In the genomic region with DNA sequence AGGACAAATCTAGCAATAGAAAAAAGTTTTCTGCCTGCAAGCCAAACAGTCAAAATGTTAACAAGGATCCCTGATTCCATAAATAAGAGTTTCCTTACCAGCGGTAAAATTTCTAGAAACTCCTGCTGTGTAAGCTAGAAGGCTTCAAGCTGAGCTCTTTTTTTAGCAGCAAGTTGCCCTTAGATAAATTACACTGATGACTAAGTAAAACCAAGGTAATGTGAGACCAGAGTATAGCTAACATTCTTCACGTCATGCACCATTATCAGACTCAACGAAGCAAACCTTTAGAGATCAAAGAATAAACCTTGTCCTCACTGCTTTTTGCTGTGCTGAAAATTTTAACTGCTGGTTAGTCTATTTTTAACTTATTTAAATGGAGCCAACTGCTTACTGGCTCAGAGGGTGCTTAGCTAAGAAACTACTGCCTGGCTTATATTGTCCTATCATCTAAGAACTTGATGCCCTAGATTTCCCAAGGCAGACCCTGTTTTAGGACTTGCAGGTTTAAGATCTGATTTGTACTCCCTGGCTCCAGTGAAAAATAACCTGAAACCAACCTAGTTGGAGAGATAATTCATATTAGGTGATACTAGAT, we compare ENCODE assay signal across 21 cellular contexts.
DNase-seq lines count a peak whose midpoint lies in the region; FAIRE-seq lines count a peak whose summit lies in the region.
"Had no signal": no experiment of that assay in that cellular context is flagged by ENCODE, and none has a peak within 500 bp of the region (broad histone marks: within the 10 kb centered on the region; RNA-seq: fewer than 3 reads in every experiment).

No MANE protein-coding gene starts in this region.

- no peaks in the 10 kb centered on the region for H3K9me3 Mint-ChIP-seq in activated CD4-positive, alpha-beta memory T cell treated with anti-CD3 and anti-CD28 coated beads, Interleukin-2, amount 10 ng/mL, durations not matched to agents 7 days and 5 days
- H3K9me3 Mint-ChIP-seq in immature natural killer cell, result peaks cover 7 to 57% (median 16%) of the 10 kb centered on the region in 6 donors

- no peaks in the 10 kb centered on the region for H3K27me3 Mint-ChIP-seq in activated CD4-positive, alpha-beta memory T cell treated with anti-CD3 and anti-CD28 coated beads, Interleukin-2, amount 10 ng/mL, durations not matched to agents 7 days and 5 days
- peaks cover 0 to 2% (median 0%) of the 10 kb centered on the region in 3 donors for H3K27me3 Mint-ChIP-seq in immature natural killer cell (ENCODE audit: low read depth in 3 of 3)
- H3K27me3 Mint-ChIP-seq: activated naive CD8-positive, alpha-beta T cell treated with anti-CD3 and anti-CD28 coated beads for 36 hours; memory B cell; stimulated activated naive CD8-positive, alpha-beta T cell treated with anti-CD3 and anti-CD28 coated beads, Interleukin-15, Interleukin-2, amounts not matched to agents 100 ng/mL and 50 ng/mL, for 24 hours had no signal

- POLR2A ChIA-PET in activated CD4-positive, alpha-beta memory T cell treated with anti-CD3 and anti-CD28 coated beads, Interleukin-2, amount 10 ng/mL, durations not matched to agents 7 days and 5 days (lab: Charles Lee), result no interaction called here

- FAIRE-seq in GM19239 (lab: Jason Lieb, UNC), result no peak
- FAIRE-seq: GM12892, HepG2, keratinocyte had no signal

- DNase-seq in A172 (ENCODE audit: low spot score) (peak; percentile 23), ELR (ENCODE audit: low read depth) (peak; percentile 9), OCI-M1 (lab: John Stamatoyannopoulos, UW) (peak; percentile 30), kidney glomerular epithelial cell (lab: John Stamatoyannopoulos, UW) (peak; percentile 0), GM19239 (ENCODE audit: insufficient read length, low spot score) (no peak), C1 segment of cervical spinal cord (lab: John Stamatoyannopoulos, UW) (no peak), immature natural killer cell (no peak)
- DNase-seq in activated CD4-positive, alpha-beta memory T cell treated with anti-CD3 and anti-CD28 coated beads, Interleukin-2, amount 10 ng/mL, durations not matched to agents 7 days and 5 days, result no peak
- DNase-seq: activated effector memory CD4-positive, alpha-beta T cell treated with Interleukin-2 at 50 U/mL for 16 hours; activated naive CD8-positive, alpha-beta T cell treated with anti-CD3 and anti-CD28 coated beads for 36 hours; EL; NCI-H1694 treated with DMSO at 0.1 percent for 48 hours; SK-N-SH; uterus had no signal

- no peaks in the 10 kb centered on the region for H3K36me3 Mint-ChIP-seq in activated CD4-positive, alpha-beta memory T cell treated with anti-CD3 and anti-CD28 coated beads, Interleukin-2, amount 10 ng/mL, durations not matched to agents 7 days and 5 days (ENCODE audit: low read depth)
- H3K36me3 Mint-ChIP-seq in immature natural killer cell, result no peaks in the 10 kb centered on the region
- H3K36me3 Mint-ChIP-seq: activated naive CD8-positive, alpha-beta T cell treated with anti-CD3 and anti-CD28 coated beads for 36 hours; CD14-positive monocyte; memory B cell; neural progenitor cell had no signal

- no peak overlapping the region for H3K4me3 Mint-ChIP-seq in activated CD4-positive, alpha-beta memory T cell treated with anti-CD3 and anti-CD28 coated beads, Interleukin-2, amount 10 ng/mL, durations not matched to agents 7 days and 5 days
- no peak overlapping the region for H3K4me3 Mint-ChIP-seq in immature natural killer cell
- H3K4me3 Mint-ChIP-seq: activated naive CD8-positive, alpha-beta T cell treated with anti-CD3 and anti-CD28 coated beads for 36 hours; CD14-positive monocyte; memory B cell; neural progenitor cell; stimulated activated naive CD8-positive, alpha-beta T cell treated with anti-CD3 and anti-CD28 coated beads, Interleukin-15, Interleukin-2, amounts not matched to agents 100 ng/mL and 50 ng/mL, for 24 hours had no signal

- H3K27ac Mint-ChIP-seq in activated CD4-positive, alpha-beta memory T cell treated with anti-CD3 and anti-CD28 coated beads, Interleukin-2, amount 10 ng/mL, durations not matched to agents 7 days and 5 days, result no peak overlapping the region
- H3K27ac Mint-ChIP-seq in immature natural killer cell, result no peak overlapping the region
- H3K27ac Mint-ChIP-seq: activated naive CD8-positive, alpha-beta T cell treated with anti-CD3 and anti-CD28 coated beads for 36 hours; CD14-positive monocyte; memory B cell; neural progenitor cell; stimulated activated naive CD8-positive, alpha-beta T cell treated with anti-CD3 and anti-CD28 coated beads, Interleukin-15, Interleukin-2, amounts not matched to agents 100 ng/mL and 50 ng/mL, for 24 hours had no signal

- no peaks in the 10 kb centered on the region for H3K4me1 Mint-ChIP-seq in activated CD4-positive, alpha-beta memory T cell treated with anti-CD3 and anti-CD28 coated beads, Interleukin-2, amount 10 ng/mL, durations not matched to agents 7 days and 5 days
- H3K4me1 Mint-ChIP-seq in immature natural killer cell, result no peaks in the 10 kb centered on the region
- H3K4me1 Mint-ChIP-seq: activated naive CD8-positive, alpha-beta T cell treated with anti-CD3 and anti-CD28 coated beads for 36 hours; CD14-positive monocyte; memory B cell had no signal

- CTCF ChIA-PET in activated CD4-positive, alpha-beta memory T cell treated with anti-CD3 and anti-CD28 coated beads, Interleukin-2, amount 10 ng/mL, durations not matched to agents 7 days and 5 days (lab: Charles Lee), result no interaction called here

Comparison
In these comparisons a context has a peak if more than half of its experiments do, and no peak if none do; other contexts are left out.
1. DNase-seq: peak in A172 (single experiment), ELR (single experiment), OCI-M1 (single experiment) and kidney glomerular epithelial cell (single experiment); none in GM19239 (single experiment), activated CD4-positive, alpha-beta memory T cell treated with anti-CD3 and anti-CD28 coated beads, Interleukin-2, amount 10 ng/mL, durations not matched to agents 7 days and 5 days (single experiment), C1 segment of cervical spinal cord (0 of 14) and immature natural killer cell (0 of 3).